8 cellular contexts compared by ENCODE assay signal in genomic region chr22:49917997-49918910, GRCh38. TPM values are rescaled to one million over a fixed set of nuclear protein-coding genes. Genes with fewer than 3 reads are reported as not detected.
DNase-seq lines count a peak whose midpoint lies in the region; ATAC-seq and TF ChIP-seq lines count a peak whose summit lies in the region.

Gene ALG12 (minus strand): TSS chr22:49918438. CDS start chr22:49913765, 4,673 bp downstream.
A gene with protein sequence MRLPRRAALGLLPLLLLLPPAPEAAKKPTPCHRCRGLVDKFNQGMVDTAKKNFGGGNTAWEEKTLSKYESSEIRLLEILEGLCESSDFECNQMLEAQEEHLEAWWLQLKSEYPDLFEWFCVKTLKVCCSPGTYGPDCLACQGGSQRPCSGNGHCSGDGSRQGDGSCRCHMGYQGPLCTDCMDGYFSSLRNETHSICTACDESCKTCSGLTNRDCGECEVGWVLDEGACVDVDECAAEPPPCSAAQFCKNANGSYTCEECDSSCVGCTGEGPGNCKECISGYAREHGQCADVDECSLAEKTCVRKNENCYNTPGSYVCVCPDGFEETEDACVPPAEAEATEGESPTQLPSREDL (plus strand): TSS chr22:49918634. CDS start chr22:49918770, 136 bp downstream.

- ATAC-seq in GM18508 (IDR thresholded peaks at IDR 0.05; ENCODE audit: insufficient read depth, unreplicated experiment) (peak; percentile 55), HG02973 (IDR thresholded peaks at IDR 0.05; ENCODE audit: unreplicated experiment) (peak; percentile 75), aorta (ENCODE audit: low FRiP score) (peak; percentile 98)

- peak within 1 kb of the TSS in 1 of 2 donors; percentile 56 for H3K27ac ChIP-seq in aorta (ENCODE audit: low read depth in 1 of 2, low read length in 2 of 2)

- 0 to 1% methylated on average over 63 to 103 of the region's 103 CpGs for WGBS in aorta, 2 donors

- H3K4me3 ChIP-seq in astrocyte of the cerebellum (ENCODE audit: low read depth, low read length) (peak within 1 kb of the TSS; percentile 86), aorta (ENCODE audit: low read length in 2 of 2) (peak within 1 kb of the TSS; percentile 61 to 68)

- H3K4me1 ChIP-seq in aorta (ENCODE audit: control insufficient read depth in 1 of 2, insufficient read depth in 2 of 2, low read length in 2 of 2), result no peaks in the 10 kb centered on the region

- H3K36me3 ChIP-seq in aorta (ENCODE audit: control insufficient read depth in 1 of 2, insufficient read depth in 2 of 2, low read length in 1 of 2), result peaks cover 0 to 3% of the 10 kb centered on the region in 2 donors

- intact Hi-C loops in aorta (cut with DNase I), result loop anchor here (1.0 to 5.0 kb wide), 3 partner anchors 17 to 65 kb away; partner anchors contain the start of gene ZBED4 (in 1 of the 2)

- H3K27me3 ChIP-seq in aorta (ENCODE audit: control insufficient read depth in 1 of 2, insufficient read depth in 2 of 2, low read length in 1 of 2), result no peaks in the 10 kb centered on the region

- TF ChIP-seq CTCF in astrocyte of the cerebellum (IDR thresholded peaks at IDR 0.05; ENCODE audit: low read depth, low read length, missing control alignments), result no peak

- DNase-seq in NCI-H2081 (lab: John Stamatoyannopoulos, UW) (peak; percentile 87 to 90), T-helper 9 cell (peak; percentile 95), astrocyte of the cerebellum (ENCODE audit: low read depth) (peak; percentile 90), hepatic stellate cell (ENCODE audit: low spot score) (peak; percentile 100), renal cortical epithelial cell (ENCODE audit: low read depth) (peak; percentile 82), aorta (peak; percentile 99)

- in situ Hi-C loops in astrocyte of the cerebellum (cut with HindIII; ENCODE audit: low sequenced_read_pairs), result loop anchor here (5.0 to 25.0 kb wide), 2 partner anchors 46 to 131 kb away; no protein-coding TSS in a partner anchor

- H3K9me3 ChIP-seq in aorta (ENCODE audit: control insufficient read depth, low read length), result no peaks in the 10 kb centered on the region

RNA-seq across cellular contexts. Expression of gene ALG12, which starts in this region (rescaled TPM):
- total RNA-seq in renal cortical epithelial cell (15.5 and 33.2 TPM in 2 replicates), aorta (10 to 100 TPM; 13.7 to 18.7 TPM)
- 10 to 100 TPM in 1 of 2 donors, 1 to 10 TPM in 1; 3.0 to 13.4 TPM for polyA plus RNA-seq in aorta

RNA-seq across cellular contexts. Expression of the second gene that starts in this region (rescaled TPM):
- 28.3 and 32.5 TPM in 2 replicates for total RNA-seq in renal cortical epithelial cell
- 10 to 100 TPM; 31.2 to 41.6 TPM for total RNA-seq in aorta
- 10 to 100 TPM; 12.6 to 43.5 TPM for polyA plus RNA-seq in aorta
